21 cellular contexts compared by ENCODE assay signal in genomic region chr4:189507060-189507459, GRCh38.
"Had no signal": no experiment of that assay in that cellular context is flagged by ENCODE, and none has a peak within 500 bp of the region (broad histone marks: within the 10 kb centered on the region; RNA-seq: fewer than 3 reads in every experiment).

No MANE protein-coding gene starts in this region.

- H3K27me3 ChIP-seq: MG63 had no signal

- H3K27ac ChIP-seq: RWPE1 had no signal

- H3K9me3 ChIP-seq: MG63, SK-N-SH had no signal

- H3K36me3 ChIP-seq: MG63 had no signal

- H3K9ac ChIP-seq: SK-N-SH had no signal

- DNase-seq: KBM-7, MG63, NCI-H1092, NCI-H1105 treated with DMSO at 0.1 percent for 48 hours, NCI-H1417 treated with DMSO at 0.1 percent for 48 hours, NCI-H146, NCI-H1694 treated with DMSO at 0.1 percent for 48 hours, NCI-H1930, NCI-H2081, NCI-H2107, NCI-H2171, NCI-H226, NCI-H446, NCI-H510A, NCI-H524 treated with DMSO at 0.1 percent for 48 hours, NCI-H69, NCI-H774, SHP77, SK-N-SH, SW 1271 had no signal

- H3K4me3 ChIP-seq: MG63 had no signal

- H3K4me2 ChIP-seq: SK-N-SH had no signal
